1 cellular context compared by ENCODE assay signal in genomic region chr17:30290077-30290476, GRCh38.
TF ChIP-seq lines count a peak whose summit lies in the region.

No MANE protein-coding gene starts in this region.

TF ChIP-seq in HepG2, 621 proteins besides CTCF, POLR2A, EP300 and RAD21:
- TF ChIP-seq ZFP1 (CRISPR knock-in tag; IDR thresholded peaks at IDR 0.05) (no peak), HNRNPLL (IDR thresholded peaks at IDR 0.05; ENCODE audit: low read depth, low read length, poor library complexity, severe bottlenecking) (no peak), LCORL (IDR thresholded peaks at IDR 0.05) (no peak), LCORL (CRISPR knock-in tag; IDR thresholded peaks at IDR 0.05) (no peak), ZNF556 (CRISPR knock-in tag; IDR thresholded peaks at IDR 0.05; ENCODE audit: borderline replicate concordance) (no peak)
